In the genomic region with DNA sequence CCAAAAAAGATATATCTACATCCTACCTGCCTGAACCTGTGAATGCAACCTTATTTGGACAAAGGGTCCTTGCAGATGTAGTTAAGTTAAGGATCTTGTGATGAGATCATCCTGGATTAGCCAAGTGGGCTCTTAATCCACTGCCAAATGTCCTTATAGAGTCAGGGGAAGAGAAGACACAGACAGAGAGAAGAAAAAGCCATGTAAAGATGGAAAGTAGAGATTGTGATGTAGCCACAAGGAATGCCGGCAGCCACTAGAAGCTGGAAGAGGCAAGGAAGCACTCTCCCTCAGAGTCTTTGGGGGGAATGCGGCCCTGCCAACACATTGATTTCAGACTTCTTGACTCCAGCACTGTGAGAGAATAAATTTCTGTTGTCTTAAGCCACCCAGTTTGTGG, we compare ENCODE assay signal across 1 cellular context.
TF ChIP-seq lines count a peak whose summit lies in the region.

No MANE protein-coding gene starts in this region.

TF ChIP-seq in HEK293, 187 proteins besides CTCF, POLR2A, EP300 and RAD21:
- TF ChIP-seq ZNF433 (tag by site-specific recombination; IDR thresholded peaks at IDR 0.05; ENCODE audit: low read depth) (no peak), KLF7 (tag by site-specific recombination; IDR thresholded peaks at IDR 0.05; ENCODE audit: borderline replicate concordance) (no peak), SCRT2 (tag by site-specific recombination; IDR thresholded peaks at IDR 0.05) (no peak), ZNF335 (tag by site-specific recombination; conservative IDR thresholded peaks at IDR 0.05) (0 out of 2 replicates have a peak, but pooled peaks have one; percentile 21), ZNF514 (tag by site-specific recombination; IDR thresholded peaks at IDR 0.05) (no peak), ZNF843 (tag by site-specific recombination; IDR thresholded peaks at IDR 0.05) (no peak), PRDM2 (tag by site-specific recombination; IDR thresholded peaks at IDR 0.05; ENCODE audit: borderline replicate concordance) (no peak), SCRT1 (tag by site-specific recombination; IDR thresholded peaks at IDR 0.05; ENCODE audit: borderline replicate concordance) (no peak)
- TF ChIP-seq, protein P1, sequence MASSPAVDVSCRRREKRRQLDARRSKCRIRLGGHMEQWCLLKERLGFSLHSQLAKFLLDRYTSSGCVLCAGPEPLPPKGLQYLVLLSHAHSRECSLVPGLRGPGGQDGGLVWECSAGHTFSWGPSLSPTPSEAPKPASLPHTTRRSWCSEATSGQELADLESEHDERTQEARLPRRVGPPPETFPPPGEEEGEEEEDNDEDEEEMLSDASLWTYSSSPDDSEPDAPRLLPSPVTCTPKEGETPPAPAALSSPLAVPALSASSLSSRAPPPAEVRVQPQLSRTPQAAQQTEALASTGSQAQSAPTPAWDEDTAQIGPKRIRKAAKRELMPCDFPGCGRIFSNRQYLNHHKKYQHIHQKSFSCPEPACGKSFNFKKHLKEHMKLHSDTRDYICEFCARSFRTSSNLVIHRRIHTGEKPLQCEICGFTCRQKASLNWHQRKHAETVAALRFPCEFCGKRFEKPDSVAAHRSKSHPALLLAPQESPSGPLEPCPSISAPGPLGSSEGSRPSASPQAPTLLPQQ (tag by site-specific recombination; IDR thresholded peaks at IDR 0.05) = no peak
